8 cellular contexts compared by ENCODE assay signal in genomic region chr11:1515082-1516060, GRCh38. TPM values are rescaled to one million over a fixed set of nuclear protein-coding genes. Genes with fewer than 3 reads are reported as not detected.
DNase-seq lines count a peak whose midpoint lies in the region; ATAC-seq and TF ChIP-seq lines count a peak whose summit lies in the region.

No MANE protein-coding gene starts in this region.

- H3K27ac ChIP-seq in 22Rv1 (no peak overlapping the region), lung (ENCODE audit: low read depth in 1 of 2, low read length in 1 of 2) (no peak overlapping the region)

- no peak overlapping the region for H3K4me3 Mint-ChIP-seq in activated CD4-positive, alpha-beta memory T cell treated with anti-CD3 and anti-CD28 coated beads, Interleukin-2, amount 10 ng/mL, durations not matched to agents 7 days and 5 days

- peaks cover 4% of the 10 kb centered on the region for H3K36me3 Mint-ChIP-seq in activated CD4-positive, alpha-beta memory T cell treated with anti-CD3 and anti-CD28 coated beads, Interleukin-2, amount 10 ng/mL, durations not matched to agents 7 days and 5 days (ENCODE audit: low read depth)

- no peaks in the 10 kb centered on the region for H3K9me3 Mint-ChIP-seq in activated CD4-positive, alpha-beta memory T cell treated with anti-CD3 and anti-CD28 coated beads, Interleukin-2, amount 10 ng/mL, durations not matched to agents 7 days and 5 days

- CTCF ChIA-PET in activated CD4-positive, alpha-beta memory T cell treated with anti-CD3 and anti-CD28 coated beads, Interleukin-2, amount 10 ng/mL, durations not matched to agents 7 days and 5 days (lab: Charles Lee): interaction anchor here (1.7 kb wide), 1 partner anchor 9 kb away, joined by 3 read pairs; no protein-coding TSS in a partner anchor

- H3K4me3 ChIP-seq in lung: no peak overlapping the region

- ATAC-seq in lung (ENCODE audit: insufficient read depth, low FRiP score): peak; percentile 90
- no peak for ATAC-seq in GM19324 (IDR thresholded peaks at IDR 0.05; ENCODE audit: low FRiP score, unreplicated experiment)

- H3K36me3 ChIP-seq in lung (ENCODE audit: control insufficient read depth in 2 of 2, insufficient read depth in 2 of 2, low read length in 2 of 2): peaks cover 0 to 5% of the 10 kb centered on the region in 2 donors

- no peaks in the 10 kb centered on the region for H3K9me3 ChIP-seq in lung (ENCODE audit: control insufficient read depth in 2 of 2, insufficient read depth in 1 of 2, low read length in 1 of 2)

- no peak overlapping the region for H3K27ac Mint-ChIP-seq in activated CD4-positive, alpha-beta memory T cell treated with anti-CD3 and anti-CD28 coated beads, Interleukin-2, amount 10 ng/mL, durations not matched to agents 7 days and 5 days

- TF ChIP-seq CTCF in 22Rv1 (IDR thresholded peaks at IDR 0.05): peak; percentile 96
- TF ChIP-seq CTCF in GM13976 (IDR thresholded peaks at IDR 0.05; ENCODE audit: borderline replicate concordance, control extremely low read depth, extremely low read depth, insufficient read depth, missing control alignments): peak; percentile 98
- TF ChIP-seq CTCF in lung (IDR thresholded peaks at IDR 0.05; ENCODE audit: control extremely low read depth, extremely low read depth): peak; percentile 91

- no peaks in the 10 kb centered on the region for H3K27me3 ChIP-seq in lung (ENCODE audit: control insufficient read depth, insufficient read depth)

- no peaks in the 10 kb centered on the region for H3K27me3 Mint-ChIP-seq in activated CD4-positive, alpha-beta memory T cell treated with anti-CD3 and anti-CD28 coated beads, Interleukin-2, amount 10 ng/mL, durations not matched to agents 7 days and 5 days

- POLR2A ChIA-PET in activated CD4-positive, alpha-beta memory T cell treated with anti-CD3 and anti-CD28 coated beads, Interleukin-2, amount 10 ng/mL, durations not matched to agents 7 days and 5 days (lab: Charles Lee): no interaction called here

- H3K4me1 Mint-ChIP-seq in activated CD4-positive, alpha-beta memory T cell treated with anti-CD3 and anti-CD28 coated beads, Interleukin-2, amount 10 ng/mL, durations not matched to agents 7 days and 5 days: peaks cover 20% of the 10 kb centered on the region

- peaks cover 0 to 35% of the 10 kb centered on the region in 2 donors for H3K4me1 ChIP-seq in lung (ENCODE audit: control insufficient read depth in 2 of 2, insufficient read depth in 2 of 2, low read length in 2 of 2)

- in situ Hi-C loops in GM13976 (cut with MboI; ENCODE audit: low sequenced_read_pairs, unreplicated experiment): no loop called here

- 32 to 44% methylated on average over 36 of the region's 36 CpGs for WGBS in lung, 2 donors

- DNase-seq in GM13976 (ENCODE audit: low spot score) (peak; percentile 92), NCI-H446 treated with DMSO at 0.1 percent for 48 hours (lab: John Stamatoyannopoulos, UW) (peak; percentile 25), dermis blood vessel endothelial cell (peak; percentile 82), lung (ENCODE audit: low spot score) (peak; percentile 74)
- peak; percentile 63 for DNase-seq in activated CD4-positive, alpha-beta memory T cell treated with anti-CD3 and anti-CD28 coated beads, Interleukin-2, amount 10 ng/mL, durations not matched to agents 7 days and 5 days
- peak; percentile 51 to 68 (median 54) for DNase-seq in stimulated activated CD4-positive, alpha-beta T cell treated with anti-CD3 and anti-CD28 coated beads, TNF-alpha, amount 100 ng/mL, for 4 hours (ENCODE audit: low read depth in 3 of 3)

RNA-seq across cellular contexts. Expression of gene MOB2, which starts 28.8 kb away (rescaled TPM):
- total RNA-seq in activated CD4-positive, alpha-beta memory T cell treated with anti-CD3 and anti-CD28 coated beads, Interleukin-2, amount 10 ng/mL, durations not matched to agents 7 days and 5 days: 10 to 100 TPM; 49.5 to 52.9 TPM
- total RNA-seq in dermis blood vessel endothelial cell: 44.6 and 47.0 TPM in 2 replicates
- total RNA-seq in lung: 10 to 100 TPM; 34.3 to 38.5 TPM
- polyA plus RNA-seq in lung: 10 to 100 TPM; 31.6 to 45.2 TPM

RNA-seq across cellular contexts. Expression of gene DUSP8, which starts 56.7 kb away (rescaled TPM):
- 1 to 10 TPM; 2.6 to 2.7 TPM for total RNA-seq in activated CD4-positive, alpha-beta memory T cell treated with anti-CD3 and anti-CD28 coated beads, Interleukin-2, amount 10 ng/mL, durations not matched to agents 7 days and 5 days
- total RNA-seq in dermis blood vessel endothelial cell: 0.37 and 1.2 TPM in 2 replicates
- total RNA-seq in lung: 10 to 100 TPM in 1 of 2 donors, 1 to 10 TPM in 1; 2.0 to 17.0 TPM
- 1 to 10 TPM; 3.5 to 9.1 TPM for polyA plus RNA-seq in lung

Comparison
In these comparisons a context has a peak if more than half of its experiments do, and no peak if none do; other contexts are left out.
1. DNase-seq: peak in every context shown above with its lines; median percentile 92 in GM13976; 82 in dermis blood vessel endothelial cell; 74 in lung; 63 in activated CD4-positive, alpha-beta memory T cell treated with anti-CD3 and anti-CD28 coated beads, Interleukin-2, amount 10 ng/mL, durations not matched to agents 7 days and 5 days; 54 in stimulated activated CD4-positive, alpha-beta T cell treated with anti-CD3 and anti-CD28 coated beads, TNF-alpha, amount 100 ng/mL, for 4 hours; 25 in NCI-H446 treated with DMSO at 0.1 percent for 48 hours.